ENCODE assay signal across 1 cellular context in genomic region chrX:15343075-15343476, GRCh38.
TF ChIP-seq lines count a peak whose summit lies in the region.

No MANE protein-coding gene starts in this region.

TF ChIP-seq in IMR-90, 13 proteins besides CTCF, POLR2A, EP300 and RAD21:
- TF ChIP-seq BHLHE40 (IDR thresholded peaks at IDR 0.05; ENCODE audit: low read depth, low read length) = 0 out of 2 replicates have a peak, but pooled peaks have one; percentile 20
- TF ChIP-seq CEBPB (IDR thresholded peaks at IDR 0.05; ENCODE audit: low read depth, low read length) = peak; percentile 83
- TF ChIP-seq SMC3 (IDR thresholded peaks at IDR 0.05; ENCODE audit: low read depth, low read length) = no peak
- no peak for TF ChIP-seq NFE2L2 (IDR thresholded peaks at IDR 0.05; ENCODE audit: low read depth, low read length)
- no peak for TF ChIP-seq ELK1 (IDR thresholded peaks at IDR 0.05; ENCODE audit: borderline replicate concordance, low read depth, low read length)
